Comparison of ENCODE assay signal across 12 cellular contexts in the genomic region with DNA sequence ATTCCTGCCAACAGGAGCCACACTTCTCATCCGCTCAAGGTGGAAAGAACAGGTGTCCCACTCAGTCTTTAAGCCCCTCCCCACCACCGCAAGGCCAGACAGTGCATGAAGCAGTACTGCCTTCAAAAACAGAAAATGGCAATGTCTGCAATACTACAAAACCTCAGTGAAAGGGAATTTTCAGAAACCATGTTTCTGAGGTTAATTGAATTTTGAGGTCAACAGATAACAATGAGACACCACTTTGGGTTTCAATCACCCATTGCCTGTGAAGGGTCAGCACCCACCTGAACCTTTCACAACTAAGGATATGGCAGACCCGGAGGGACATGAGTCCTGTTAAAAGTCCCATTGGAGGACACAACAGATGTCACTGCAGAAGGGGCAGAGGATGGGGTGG. TPM values are rescaled to one million over a fixed set of nuclear protein-coding genes. Genes with fewer than 3 reads are reported as not detected.
A peak's percentile ranks its signal among the peaks of the same experiment; 100 is the strongest.
DNase-seq lines count a peak whose midpoint lies in the region; ATAC-seq lines count a peak whose summit lies in the region.
"Had no signal": no experiment of that assay in that cellular context is flagged by ENCODE, and none has a peak within 500 bp of the region (broad histone marks: within the 10 kb centered on the region; RNA-seq: fewer than 3 reads in every experiment).

No MANE protein-coding gene starts in this region.

- DNase-seq in memory B cell (ENCODE audit: low spot score in 2 of 2) = no peak
- no peak for DNase-seq in SKM-1 (lab: John Stamatoyannopoulos, UW; ENCODE audit: unreplicated experiment)
- no peak for DNase-seq in sciatic nerve (ENCODE audit: low spot score)
- no peak for DNase-seq in germinal center (ENCODE audit: low spot score)
- DNase-seq: cerebellar nuclear complex, HCEC 1CT, NCI-H1930, T1000 had no signal

- peak; percentile 23 for ATAC-seq in GM18861 (IDR thresholded peaks at IDR 0.05; ENCODE audit: unreplicated experiment)
- ATAC-seq in GM21360 (IDR thresholded peaks at IDR 0.05; ENCODE audit: unreplicated experiment) = peak; percentile 24
- peak; percentile 41 for ATAC-seq in HG03457 (IDR thresholded peaks at IDR 0.05; ENCODE audit: unreplicated experiment)
- ATAC-seq in memory B cell (ENCODE audit: low read depth) = no peak
- no peak for ATAC-seq in sciatic nerve

- H3K27ac Mint-ChIP-seq in memory B cell = peak overlapping the region; percentile 93
- H3K27ac Mint-ChIP-seq: activated T-helper 2 cell treated with anti-CD3 and anti-CD28 coated beads, Interferon-gamma antibody, Interleukin-2, Interleukin-4, amounts not matched to agents 10 μg/mL and 5 μg/mL and 100 μg/mL, durations not matched to agents 14 hours and 24 hours and 36 hours had no signal

- intact Hi-C loops in sciatic nerve (cut with DNase I) = no loop called here

- H3K36me3 Mint-ChIP-seq in memory B cell = peaks cover 16% of the 10 kb centered on the region

- H3K9me3 Mint-ChIP-seq in memory B cell = no peaks in the 10 kb centered on the region
- H3K9me3 Mint-ChIP-seq: activated T-helper 2 cell treated with anti-CD3 and anti-CD28 coated beads, Interferon-gamma antibody, Interleukin-2, Interleukin-4, amounts not matched to agents 10 μg/mL and 5 μg/mL and 100 μg/mL, durations not matched to agents 14 hours and 24 hours and 36 hours had no signal

- H3K27me3 Mint-ChIP-seq in memory B cell = no peaks in the 10 kb centered on the region

- H3K4me1 Mint-ChIP-seq in memory B cell = peaks cover 53% of the 10 kb centered on the region

- H3K4me3 Mint-ChIP-seq in memory B cell = peak overlapping the region; percentile 80

RNA-seq across cellular contexts. Expression of gene ZC3H12D, which starts 13.0 kb away (rescaled TPM):
- total RNA-seq in sciatic nerve = 1.6 TPM

Comparison
In these comparisons a context has a peak if more than half of its experiments do, and no peak if none do; other contexts are left out.
1. ATAC-seq: peak in GM18861 (single experiment), GM21360 (single experiment) and HG03457 (single experiment); none in memory B cell (single experiment) and sciatic nerve (single experiment).